ENCODE assay signal across 8 cellular contexts in genomic region chr18:3453540-3454364, GRCh38. TPM values are rescaled to one million over a fixed set of nuclear protein-coding genes. Genes with fewer than 3 reads are reported as not detected.
DNase-seq lines count a peak whose midpoint lies in the region; ATAC-seq and TF ChIP-seq lines count a peak whose summit lies in the region.

No MANE protein-coding gene starts in this region.

- TF ChIP-seq CTCF in MM.1S (IDR thresholded peaks at IDR 0.05; ENCODE audit: low read length) = no peak

- H3K9me2 ChIP-seq in MM.1S (replicated peaks; ENCODE audit: insufficient read depth, low read length) = no peaks in the 10 kb centered on the region

- H3K27me3 ChIP-seq in MM.1S (replicated peaks; ENCODE audit: insufficient read depth, low read length) = peaks cover 67% of the 10 kb centered on the region

- H3K4me1 ChIP-seq in MM.1S (ENCODE audit: low read length) = peaks cover 7% of the 10 kb centered on the region; the same call in 1 of the 2 replicates

- no peak overlapping the region for H3K9ac ChIP-seq in MM.1S (ENCODE audit: low read length)

- peaks cover 37% of the 10 kb centered on the region for H3K36me3 Mint-ChIP-seq in activated T-helper 1 cell treated with anti-CD3 and anti-CD28 coated beads, Interleukin-12 subunit alpha, Interleukin-12 subunit beta, Interleukin-2, Interleukin-4 antibody, amounts not matched to agents 30 ng/mL and 10 ng/mL and 1 ng/mL, durations not matched to agents 14 hours and 24 hours and 36 hours (ENCODE audit: low read depth)

- ATAC-seq in GM21529 (IDR thresholded peaks at IDR 0.05; ENCODE audit: unreplicated experiment) = no peak

- H3K27ac Mint-ChIP-seq in activated T-helper 1 cell treated with anti-CD3 and anti-CD28 coated beads, Interleukin-12 subunit alpha, Interleukin-12 subunit beta, Interleukin-2, Interleukin-4 antibody, amounts not matched to agents 30 ng/mL and 10 ng/mL and 1 ng/mL, durations not matched to agents 14 hours and 24 hours and 36 hours = peak overlapping the region; percentile 99

- no peaks in the 10 kb centered on the region for H3K79me2 ChIP-seq in MM.1S (ENCODE audit: low read length)

- H3K4me2 ChIP-seq in MM.1S (ENCODE audit: low read depth, low read length) = peak overlapping the region; percentile 66

- H2AFZ ChIP-seq in MM.1S (ENCODE audit: low read length) = no peak overlapping the region

- intact Hi-C loops in activated T-helper 1 cell treated with anti-CD3 and anti-CD28 coated beads, Interleukin-12 subunit alpha, Interleukin-12 subunit beta, Interleukin-2, Interleukin-4 antibody, amounts not matched to agents 30 ng/mL and 10 ng/mL and 1 ng/mL, durations not matched to agents 14 hours and 24 hours and 36 hours (cut with micrococcal nuclease) = loop anchor here (1.0 to 10.0 kb wide), 10 partner anchors 133 to 879 kb away; partner anchors contain the start of genes METTL4, NDC80 and SMCHD1

- H3K4me3 Mint-ChIP-seq in activated T-helper 1 cell treated with anti-CD3 and anti-CD28 coated beads, Interleukin-12 subunit alpha, Interleukin-12 subunit beta, Interleukin-2, Interleukin-4 antibody, amounts not matched to agents 30 ng/mL and 10 ng/mL and 1 ng/mL, durations not matched to agents 14 hours and 24 hours and 36 hours = peak overlapping the region; percentile 90

- DNase-seq in MM.1S (peak; percentile 38), fibroblast of the conjunctiva (ENCODE audit: low read depth) (peak; percentile 92), non-pigmented ciliary epithelial cell (ENCODE audit: low read depth) (peak; percentile 88), NCI-H1694 (lab: John Stamatoyannopoulos, UW) (no peak), NCI-H446 treated with DMSO at 0.1 percent for 48 hours (lab: John Stamatoyannopoulos, UW) (no peak)
- DNase-seq in activated T-helper 1 cell treated with anti-CD3 and anti-CD28 coated beads, Interleukin-12 subunit alpha, Interleukin-12 subunit beta, Interleukin-2, Interleukin-4 antibody, amounts not matched to agents 30 ng/mL and 10 ng/mL and 1 ng/mL, durations not matched to agents 14 hours and 24 hours and 36 hours (ENCODE audit: low spot score) = no peak

- peaks cover 68% of the 10 kb centered on the region for H3K4me1 Mint-ChIP-seq in activated T-helper 1 cell treated with anti-CD3 and anti-CD28 coated beads, Interleukin-12 subunit alpha, Interleukin-12 subunit beta, Interleukin-2, Interleukin-4 antibody, amounts not matched to agents 30 ng/mL and 10 ng/mL and 1 ng/mL, durations not matched to agents 14 hours and 24 hours and 36 hours (ENCODE audit: low read depth)

- H3K27me3 Mint-ChIP-seq in activated T-helper 1 cell treated with anti-CD3 and anti-CD28 coated beads, Interleukin-12 subunit alpha, Interleukin-12 subunit beta, Interleukin-2, Interleukin-4 antibody, amounts not matched to agents 30 ng/mL and 10 ng/mL and 1 ng/mL, durations not matched to agents 14 hours and 24 hours and 36 hours (ENCODE audit: insufficient read depth) = peaks cover 2% of the 10 kb centered on the region

- H3K9me3 Mint-ChIP-seq in activated T-helper 1 cell treated with anti-CD3 and anti-CD28 coated beads, Interleukin-12 subunit alpha, Interleukin-12 subunit beta, Interleukin-2, Interleukin-4 antibody, amounts not matched to agents 30 ng/mL and 10 ng/mL and 1 ng/mL, durations not matched to agents 14 hours and 24 hours and 36 hours = no peaks in the 10 kb centered on the region

- H4K20me1 ChIP-seq in MM.1S (ENCODE audit: insufficient read depth, low read length) = no peaks in the 10 kb centered on the region

- peaks cover 17% of the 10 kb centered on the region for H3F3A ChIP-seq in MM.1S (ENCODE audit: insufficient read depth, low read length)

- H3K4me3 ChIP-seq in GM08714 (ENCODE audit: low read length) (peak overlapping the region; percentile 26), MM.1S (ENCODE audit: low read length) (peak overlapping the region; percentile 42)

- H3K27ac ChIP-seq in MM.1S (ENCODE audit: low read length) = no peak overlapping the region

- H3K9me3 ChIP-seq in MM.1S (replicated peaks; ENCODE audit: insufficient read depth, low read length) = no peaks in the 10 kb centered on the region

- H3K36me3 ChIP-seq in MM.1S (replicated peaks; ENCODE audit: insufficient read depth, low read length) = no peaks in the 10 kb centered on the region

RNA-seq across cellular contexts. Expression of gene TGIF1, which starts 3.8 kb away (rescaled TPM):
- total RNA-seq in activated T-helper 1 cell treated with anti-CD3 and anti-CD28 coated beads, Interleukin-12 subunit alpha, Interleukin-12 subunit beta, Interleukin-2, Interleukin-4 antibody, amounts not matched to agents 30 ng/mL and 10 ng/mL and 1 ng/mL, durations not matched to agents 14 hours and 24 hours and 36 hours = 47.7 and 52.1 TPM in 2 replicates

Comparison
In these comparisons a context has a peak if more than half of its experiments do, and no peak if none do; other contexts are left out.
1. DNase-seq: peak in MM.1S (single experiment), fibroblast of the conjunctiva (single experiment) and non-pigmented ciliary epithelial cell (single experiment); none in activated T-helper 1 cell treated with anti-CD3 and anti-CD28 coated beads, Interleukin-12 subunit alpha, Interleukin-12 subunit beta, Interleukin-2, Interleukin-4 antibody, amounts not matched to agents 30 ng/mL and 10 ng/mL and 1 ng/mL, durations not matched to agents 14 hours and 24 hours and 36 hours (single experiment), NCI-H1694 (single experiment) and NCI-H446 treated with DMSO at 0.1 percent for 48 hours (single experiment).